Comparison of ENCODE assay signal across 11 cellular contexts in the genomic region with DNA sequence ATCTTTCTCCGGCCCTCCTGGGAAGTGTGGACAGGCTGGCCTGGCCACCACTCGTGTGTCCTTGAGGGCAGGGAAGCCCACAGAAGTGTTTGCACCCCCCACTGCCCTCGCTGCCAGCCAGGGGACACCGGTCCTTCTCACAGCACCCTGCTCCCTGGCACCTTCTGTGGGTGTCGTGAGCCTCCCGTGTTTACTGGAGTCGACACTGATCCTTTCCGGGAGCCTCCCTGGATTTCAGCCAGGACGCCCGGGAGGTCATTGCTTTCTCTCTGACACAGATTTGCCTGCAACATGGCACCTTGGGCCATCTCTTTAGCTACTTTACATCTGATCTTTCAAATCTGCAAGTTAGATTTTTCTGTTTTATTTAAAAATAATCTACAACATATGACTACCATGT.
DNase-seq lines count a peak whose midpoint lies in the region; ATAC-seq and TF ChIP-seq lines count a peak whose summit lies in the region.
"Had no signal": no experiment of that assay in that cellular context is flagged by ENCODE, and none has a peak within 500 bp of the region (broad histone marks: within the 10 kb centered on the region; RNA-seq: fewer than 3 reads in every experiment).

No MANE protein-coding gene starts in this region.

- no peak overlapping the region for H3K18ac ChIP-seq in mesendoderm (ENCODE audit: low read length)

- H3K79me2 ChIP-seq in MM.1S (ENCODE audit: low read length), result peaks cover 16% of the 10 kb centered on the region; the same call in 1 of the 2 replicates
- peaks cover 1% of the 10 kb centered on the region for H3K79me2 ChIP-seq in mesendoderm (ENCODE audit: control insufficient read depth, insufficient read depth, low read length)

- DNase-seq in EH (ENCODE audit: low read depth), result peak; percentile 41
- no peak for DNase-seq in MM.1S
- DNase-seq in effector memory CD8-positive, alpha-beta T cell, result no peak
- DNase-seq in nephron progenitor cell, result no peak
- DNase-seq in mesendoderm, result no peak
- DNase-seq in HT-29 (ENCODE audit: low spot score), result no peak
- DNase-seq: amygdala; effector memory CD4-positive, alpha-beta T cell; NCI-H1092 treated with DMSO at 0.1 percent for 48 hours had no signal

- no peak overlapping the region for H3K56ac ChIP-seq in mesendoderm (ENCODE audit: low read length)

- H3K23ac ChIP-seq in mesendoderm (ENCODE audit: low read length), result no peak overlapping the region

- no peaks in the 10 kb centered on the region for H3K9me3 ChIP-seq in MM.1S (replicated peaks; ENCODE audit: insufficient read depth, low read length)
- H3K9me3 ChIP-seq: SJSA1 had no signal

- H3K4me3 Mint-ChIP-seq in effector memory CD8-positive, alpha-beta T cell, result peak overlapping the region in 1 of 2 donors; percentile 45
- H3K4me3 Mint-ChIP-seq in nephron progenitor cell, result no peak overlapping the region

- H3K4ac ChIP-seq in mesendoderm (ENCODE audit: low read depth, low read length), result no peak overlapping the region

- H3K27ac ChIP-seq in MM.1S (ENCODE audit: low read length) (no peak overlapping the region), mesendoderm (ENCODE audit: low read depth, low read length) (no peak overlapping the region)
- H3K27ac ChIP-seq: SJSA1 had no signal

- no peak overlapping the region for H4K5ac ChIP-seq in mesendoderm (ENCODE audit: low read length)

- H3K4me1 ChIP-seq in MM.1S (ENCODE audit: low read length) (peaks cover 17% of the 10 kb centered on the region), mesendoderm (ENCODE audit: control insufficient read depth, low read depth, low read length) (no peaks in the 10 kb centered on the region)

- H3K4me3 ChIP-seq in MM.1S (ENCODE audit: low read length), result no peak overlapping the region
- H3K4me3 ChIP-seq in mesendoderm (ENCODE audit: low read length), result no peak overlapping the region
- H3K4me3 ChIP-seq: SJSA1 had no signal

- no peak overlapping the region for H2AFZ ChIP-seq in MM.1S (ENCODE audit: low read length)

- H3K36me3 ChIP-seq in MM.1S (replicated peaks; ENCODE audit: insufficient read depth, low read length) (peaks cover 6% of the 10 kb centered on the region), mesendoderm (ENCODE audit: control insufficient read depth, insufficient read depth, low read length) (peaks cover 9% of the 10 kb centered on the region)

- peaks cover 43% of the 10 kb centered on the region for H3K36me3 Mint-ChIP-seq in effector memory CD8-positive, alpha-beta T cell (ENCODE audit: insufficient read depth)
- peaks cover 93% of the 10 kb centered on the region for H3K36me3 Mint-ChIP-seq in nephron progenitor cell (ENCODE audit: low read depth)

- no peak overlapping the region for H4K8ac ChIP-seq in mesendoderm (ENCODE audit: low read depth, low read length)

- no peak overlapping the region for H2AK5ac ChIP-seq in mesendoderm (ENCODE audit: low read length)

- H3K27me3 ChIP-seq in MM.1S (replicated peaks; ENCODE audit: insufficient read depth, low read length) (no peaks in the 10 kb centered on the region), mesendoderm (ENCODE audit: insufficient read depth, low read length, poor library complexity) (no peaks in the 10 kb centered on the region)
- H3K27me3 ChIP-seq: SJSA1 had no signal

- peaks cover 29 to 43% of the 10 kb centered on the region in 2 donors for H3K4me1 Mint-ChIP-seq in effector memory CD8-positive, alpha-beta T cell (ENCODE audit: low read depth in 2 of 2)
- H3K4me1 Mint-ChIP-seq in nephron progenitor cell, result peaks cover 34% of the 10 kb centered on the region

- H3K9me2 ChIP-seq in MM.1S (replicated peaks; ENCODE audit: insufficient read depth, low read length), result no peaks in the 10 kb centered on the region

- H3K9ac ChIP-seq in MM.1S (ENCODE audit: low read length) (no peak overlapping the region), mesendoderm (ENCODE audit: low read length) (no peak overlapping the region)

- no peak overlapping the region for H2BK5ac ChIP-seq in mesendoderm (ENCODE audit: low read length)

- 0 out of 2 replicates have a peak, but pooled peaks cover 10% of the 10 kb centered on the region for H3F3A ChIP-seq in MM.1S (ENCODE audit: insufficient read depth, low read length)

- no peak overlapping the region for H2BK120ac ChIP-seq in mesendoderm (ENCODE audit: low read depth, low read length)

- no peak for ATAC-seq in effector memory CD8-positive, alpha-beta T cell (replicated peaks)
- ATAC-seq in GM19452 (IDR thresholded peaks at IDR 0.05; ENCODE audit: unreplicated experiment), result no peak

- H3K4me2 ChIP-seq in MM.1S (ENCODE audit: low read depth, low read length) (peak overlapping the region; percentile 41; the same call in 1 of the 2 replicates), mesendoderm (ENCODE audit: low read length) (no peak overlapping the region)

- H3K9me3 Mint-ChIP-seq in effector memory CD8-positive, alpha-beta T cell, result peaks cover 0 to 4% of the 10 kb centered on the region in 2 donors
- peaks cover 33% of the 10 kb centered on the region for H3K9me3 Mint-ChIP-seq in nephron progenitor cell

- TF ChIP-seq CTCF in MM.1S (IDR thresholded peaks at IDR 0.05; ENCODE audit: low read length) (no peak), nephron progenitor cell (IDR thresholded peaks at IDR 0.05) (no peak)

- peaks cover 14% of the 10 kb centered on the region for H3K79me1 ChIP-seq in mesendoderm (ENCODE audit: low read length)

- H3K27ac Mint-ChIP-seq in effector memory CD8-positive, alpha-beta T cell, result peak overlapping the region; percentile 84 to 87
- H3K27ac Mint-ChIP-seq in nephron progenitor cell, result peak overlapping the region; percentile 25

- H4K20me1 ChIP-seq in MM.1S (ENCODE audit: insufficient read depth, low read length), result no peaks in the 10 kb centered on the region

- H2BK15ac ChIP-seq in mesendoderm (replicated peaks; ENCODE audit: low read depth), result no peak overlapping the region

- H3K27me3 Mint-ChIP-seq in effector memory CD8-positive, alpha-beta T cell, result no peaks in the 10 kb centered on the region
- H3K27me3 Mint-ChIP-seq in nephron progenitor cell (ENCODE audit: low read depth, poor library complexity), result no peaks in the 10 kb centered on the region

- WGBS in mesendoderm (ENCODE audit: extremely low coverage, insufficient coverage, low lambda C conversion rate), result no CpG with 5 or more reads among the region's 10 CpGs
